In the genomic region with DNA sequence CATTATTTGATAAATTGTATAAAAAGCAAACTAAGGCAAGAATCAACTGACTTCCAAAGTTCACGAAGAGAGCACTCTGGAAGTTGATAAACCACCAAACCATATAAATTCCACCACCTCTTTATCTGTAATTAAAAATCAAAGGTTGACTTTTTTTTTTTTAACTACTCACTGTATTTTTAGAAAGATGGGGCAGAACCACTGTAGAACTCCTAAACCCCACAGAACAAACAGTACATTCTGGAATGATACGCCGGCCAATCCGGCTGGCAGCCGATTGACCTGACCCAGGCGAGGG, we compare ENCODE assay signal across 8 cellular contexts. TPM values are rescaled to one million over a fixed set of nuclear protein-coding genes. Genes with fewer than 3 reads are reported as not detected.
DNase-seq lines count a peak whose midpoint lies in the region; ATAC-seq and TF ChIP-seq lines count a peak whose summit lies in the region.

No MANE protein-coding gene starts in this region.

- H3K4me2 ChIP-seq in PC-9 (peak overlapping the region; percentile 93), osteoblast (ENCODE audit: insufficient read depth, low read length) (peak overlapping the region; percentile 93)

- no peak for TF ChIP-seq CTCF in CD8-positive, alpha-beta T cell (IDR thresholded peaks at IDR 0.05)
- no peak for TF ChIP-seq CTCF in PC-9 (conservative IDR thresholded peaks at IDR 0.05)
- no peak for TF ChIP-seq CTCF in osteoblast (IDR thresholded peaks at IDR 0.05; ENCODE audit: extremely low read depth, low read depth, low read length)

- H3K4me3 Mint-ChIP-seq in CD8-positive, alpha-beta T cell = peak overlapping the region; percentile 95

- H4K20me1 ChIP-seq in PC-9 (ENCODE audit: insufficient read depth) (no peaks in the 10 kb centered on the region), osteoblast (ENCODE audit: insufficient read depth, low read length) (peaks cover 28% of the 10 kb centered on the region)

- intact Hi-C loops in CD8-positive, alpha-beta T cell (cut with DNase I, micrococcal nuclease) = loop anchor here (1.0 kb wide), 2 partner anchors 23 to 68 kb away; partner anchors contain the start of genes MAT2B (in 2 of the 2), HMMR (in 1 of the 2) and NUDCD2 (in 1 of the 2)
- intact Hi-C loops in PC-9 (cut with micrococcal nuclease; ENCODE audit: unreplicated experiment) = loop anchor here (2.0 to 5.0 kb wide), 3 partner anchors 24 to 68 kb away; partner anchors contain the start of genes HMMR, MAT2B and NUDCD2

- no peak for ATAC-seq in CD8-positive, alpha-beta T cell
- ATAC-seq in GM21528 (IDR thresholded peaks at IDR 0.05; ENCODE audit: low FRiP score, unreplicated experiment) = no peak
- no peak for ATAC-seq in GM18909 (IDR thresholded peaks at IDR 0.05; ENCODE audit: poor library complexity, unreplicated experiment)

- no peaks in the 10 kb centered on the region for H3K27me3 Mint-ChIP-seq in CD8-positive, alpha-beta T cell (ENCODE audit: low read depth)

- H3K36me3 ChIP-seq in CD8-positive, alpha-beta T cell (ENCODE audit: insufficient read depth, low read length) = peaks cover 3% of the 10 kb centered on the region
- H3K36me3 ChIP-seq in PC-9 (ENCODE audit: low read depth) = peaks cover 20% of the 10 kb centered on the region
- no peaks in the 10 kb centered on the region for H3K36me3 ChIP-seq in endocrine pancreas (ENCODE audit: control insufficient read depth, insufficient read depth, low read length)
- H3K36me3 ChIP-seq in osteoblast (ENCODE audit: insufficient read depth, low read length) = peaks cover 21% of the 10 kb centered on the region

- peak overlapping the region; percentile 93 for H3K4me3 ChIP-seq in CD8-positive, alpha-beta T cell (ENCODE audit: low read depth, low read length)
- H3K4me3 ChIP-seq in PC-9 (peak overlapping the region; percentile 85; the same call in 1 of the 2 replicates), endocrine pancreas (ENCODE audit: control insufficient read depth, insufficient read depth, low read length) (peak overlapping the region; percentile 62), osteoblast (ENCODE audit: insufficient read depth, low read length) (peak overlapping the region; percentile 99)

- H3F3A ChIP-seq in PC-9 (ENCODE audit: insufficient read depth, low read depth) = no peaks in the 10 kb centered on the region

- H2AFZ ChIP-seq in PC-9 = peak overlapping the region; percentile 95
- H2AFZ ChIP-seq in osteoblast (ENCODE audit: low read length) = peak overlapping the region; percentile 90

- peak overlapping the region; percentile 95 for H3K27ac Mint-ChIP-seq in CD8-positive, alpha-beta T cell

- H3K36me3 Mint-ChIP-seq in CD8-positive, alpha-beta T cell = peaks cover 28% of the 10 kb centered on the region

- CTCF ChIA-PET in CD8-positive, alpha-beta T cell (lab: Charles Lee) = interaction anchor here (1.2 kb wide), 1 partner anchor 28 kb away, joined by 5 read pairs; no protein-coding TSS in a partner anchor
- CTCF ChIA-PET in PC-9 (lab: Charles Lee) = no interaction called here

- no TSS peak for BruUV-seq in PC-9 (replicated peaks; lab: Mats Ljungman, UMichigan)

- H3K9me2 ChIP-seq in PC-9 (ENCODE audit: insufficient read depth) = no peaks in the 10 kb centered on the region

- no peaks in the 10 kb centered on the region for H3K27me3 ChIP-seq in CD8-positive, alpha-beta T cell (ENCODE audit: insufficient read depth, low read length)
- no peaks in the 10 kb centered on the region for H3K27me3 ChIP-seq in PC-9 (ENCODE audit: insufficient read depth, low read depth)
- H3K27me3 ChIP-seq in endocrine pancreas (ENCODE audit: control insufficient read depth, insufficient read depth, low read length) = no peaks in the 10 kb centered on the region
- H3K27me3 ChIP-seq in osteoblast (ENCODE audit: insufficient read depth, low read length) = no peaks in the 10 kb centered on the region

- H3K9me3 ChIP-seq in CD8-positive, alpha-beta T cell (ENCODE audit: low read length) = no peaks in the 10 kb centered on the region
- no peaks in the 10 kb centered on the region for H3K9me3 ChIP-seq in PC-9 (ENCODE audit: insufficient read depth, low read depth)
- H3K9me3 ChIP-seq in endocrine pancreas (ENCODE audit: control insufficient read depth, low read length) = no peaks in the 10 kb centered on the region
- H3K9me3 ChIP-seq in osteoblast (ENCODE audit: low read depth, low read length) = no peaks in the 10 kb centered on the region

- H3K79me2 ChIP-seq in PC-9 (ENCODE audit: low read depth) = peaks cover 35% of the 10 kb centered on the region
- H3K79me2 ChIP-seq in osteoblast (ENCODE audit: insufficient read depth, low read length) = peaks cover 38% of the 10 kb centered on the region

- no peaks in the 10 kb centered on the region for H3K9me3 Mint-ChIP-seq in CD8-positive, alpha-beta T cell

- peaks cover 30% of the 10 kb centered on the region for H3K4me1 ChIP-seq in CD8-positive, alpha-beta T cell (ENCODE audit: insufficient read depth, low read length)
- H3K4me1 ChIP-seq in PC-9 (replicated peaks; ENCODE audit: insufficient read depth) = peaks cover 28% of the 10 kb centered on the region
- H3K4me1 ChIP-seq in endocrine pancreas (ENCODE audit: control insufficient read depth, insufficient read depth, low read length) = peaks cover 28% of the 10 kb centered on the region
- H3K4me1 ChIP-seq in osteoblast (ENCODE audit: insufficient read depth, low read length) = peaks cover 27% of the 10 kb centered on the region

- POLR2A ChIA-PET in CD8-positive, alpha-beta T cell (lab: Charles Lee) = interaction anchor here (7.6 kb wide), 1 partner anchor 21 kb away, joined by 83 read pairs; the partner anchor contains the start of genes HMMR and NUDCD2
- POLR2A ChIA-PET in PC-9 (lab: Charles Lee; ENCODE audit: unreplicated experiment) = interaction anchor here (0.6 to 2.9 kb wide), 2 partner anchors 24 to 68 kb away, joined by 3 to 38 read pairs; partner anchors contain the start of genes HMMR, MAT2B and NUDCD2

- H3K9ac ChIP-seq in endocrine pancreas (ENCODE audit: control insufficient read depth, insufficient read depth, low read length) = no peak overlapping the region

- DNase-seq in CD8-positive, alpha-beta T cell = no peak
- DNase-seq in PC-9 (no peak), osteoblast (ENCODE audit: insufficient read length, low spot score, missing footprints) (no peak), NCI-H748 (lab: John Stamatoyannopoulos, UW; ENCODE audit: unreplicated experiment) (no peak)
- DNase-seq in activated CD8-positive, alpha-beta memory T cell treated with anti-CD3 and anti-CD28 coated beads, Interleukin-2, amount 50 U/mL, for 48 hours = no peak

- H3K27ac ChIP-seq in CD8-positive, alpha-beta T cell (ENCODE audit: low read depth, low read length) = peak overlapping the region; percentile 79
- H3K27ac ChIP-seq in PC-9 (0 out of 2 replicates have a peak overlapping the region, but pooled peaks have one; percentile 4), osteoblast (ENCODE audit: low read depth, low read length) (peak overlapping the region; percentile 85)

- peaks cover 52% of the 10 kb centered on the region for H3K4me1 Mint-ChIP-seq in CD8-positive, alpha-beta T cell (ENCODE audit: low read depth)

RNA-seq across cellular contexts. Expression of gene CCNG1, which starts 0.4 kb away (rescaled TPM):
- 100 to 1,000 TPM; 114 to 126 TPM for total RNA-seq in CD8-positive, alpha-beta T cell
- total RNA-seq in PC-9 (2021) (112 and 170 TPM in 2 replicates), osteoblast (455 and 469 TPM in 2 replicates)

RNA-seq across cellular contexts. Expression of gene NUDCD2, which starts 22.9 kb away (rescaled TPM):
- 10 to 100 TPM; 16.5 to 17.7 TPM for total RNA-seq in CD8-positive, alpha-beta T cell
- total RNA-seq in PC-9 (2021) (68.6 and 71.6 TPM in 2 replicates), osteoblast (5.9 and 7.2 TPM in 2 replicates)

RNA-seq across cellular contexts. Expression of gene HMMR, which starts 23.5 kb away (rescaled TPM):
- total RNA-seq in CD8-positive, alpha-beta T cell = under 1 TPM; 0.67 to 0.76 TPM
- 83.9 and 94.5 TPM in 2 replicates for total RNA-seq in PC-9 (2021)
- total RNA-seq in osteoblast = 2.5 and 2.9 TPM in 2 replicates

Comparison
In these comparisons a context has a peak if more than half of its experiments do, and no peak if none do; other contexts are left out.
1. H3K27ac ChIP-seq: peak in every context shown above with its lines; median percentile 85 in osteoblast; 79 in CD8-positive, alpha-beta T cell; 4 in PC-9.
2. RNA of gene HMMR, which starts 23.5 kb away (total RNA-seq): 83.9 to 94.5 TPM in PC-9; 2.5 to 2.9 TPM in osteoblast and 0.67 to 0.76 TPM in CD8-positive, alpha-beta T cell; every median in the first group is over 10 times any median in the second.
3. Peak in every context shown above with its lines, with median percentiles within 50 percentile points of each other: H3K4me3 ChIP-seq.